8 cellular contexts compared by ENCODE assay signal in genomic region chr19:11639245-11639601, GRCh38. TPM values are rescaled to one million over a fixed set of nuclear protein-coding genes. Genes with fewer than 3 reads are reported as not detected.
DNase-seq lines count a peak whose midpoint lies in the region; ATAC-seq, FAIRE-seq and TF ChIP-seq lines count a peak whose summit lies in the region.

No MANE protein-coding gene starts in this region.

- H3K18ac ChIP-seq in H1 (ENCODE audit: extremely low read depth, low read length) (peak overlapping the region; percentile 78; the same call in 1 of the 2 replicates), neuronal stem cell (ENCODE audit: low read length) (peak overlapping the region; percentile 44)

- H4K8ac ChIP-seq in H1 (ENCODE audit: extremely low read depth, insufficient read depth, low read length) (peak overlapping the region; percentile 14; the same call in 1 of the 2 replicates), neuronal stem cell (ENCODE audit: low read depth, low read length) (no peak overlapping the region)

- H3K4me2 ChIP-seq in DND-41 (ENCODE audit: insufficient read depth, low read length) (peak overlapping the region; percentile 97), H1 (ENCODE audit: insufficient read depth in 1 of 2, low read depth in 2 of 2, low read length in 2 of 2) (peak overlapping the region; percentile 44 to 62), neuronal stem cell (ENCODE audit: insufficient read depth, low read length, poor library complexity, severe bottlenecking) (peak overlapping the region; percentile 89)

- TF ChIP-seq RAD21 in H1 (IDR thresholded peaks at IDR 0.05 in 1 of 2, conservative IDR thresholded peaks at IDR 0.05 in 1 of 2; ENCODE audit: low read depth in 2 of 2, low read length in 2 of 2) = no peak

- peak overlapping the region; percentile 80 for H4K5ac ChIP-seq in H1 (ENCODE audit: insufficient read length, low read depth, low read length)

- intact Hi-C loops in prostate gland (cut with DNase I) = no loop called here

- FAIRE-seq in H1 (lab: Jason Lieb, UNC) = no peak

- no peak overlapping the region for H3K4ac ChIP-seq in H1 (replicated peaks; ENCODE audit: insufficient read length, low read depth, low read length)
- H3K4ac ChIP-seq in neuronal stem cell (ENCODE audit: low read length) = no peak overlapping the region

- H3K14ac ChIP-seq in H1 (ENCODE audit: insufficient read length) = no peak overlapping the region
- no peak overlapping the region for H3K14ac ChIP-seq in neuronal stem cell (ENCODE audit: low read length)

- H3K23me2 ChIP-seq in H1 (ENCODE audit: low read depth, low read length) = no peaks in the 10 kb centered on the region

- H3K27ac ChIP-seq in DND-41 (ENCODE audit: low read length) (peak overlapping the region; percentile 69; the same call in 1 of the 2 replicates), H1 (ENCODE audit: low read depth, low read length) (no peak overlapping the region), neuronal stem cell (replicated peaks; ENCODE audit: low read length) (no peak overlapping the region), prostate gland (no peak overlapping the region)

- H3K9me3 ChIP-seq in DND-41 (ENCODE audit: insufficient read depth, low read length, severe bottlenecking) (no peaks in the 10 kb centered on the region), H1 (ENCODE audit: insufficient read depth in 2 of 2, low read depth in 1 of 2, low read length in 1 of 2) (no peaks in the 10 kb centered on the region), neuronal stem cell (replicated peaks in 1 of 2; ENCODE audit: control insufficient read depth in 2 of 2, insufficient read depth in 1 of 2, low read depth in 1 of 2, low read length in 2 of 2) (peaks cover 3 to 21% of the 10 kb centered on the region in 2 donors), prostate gland (no peaks in the 10 kb centered on the region)

- peak overlapping the region in 3 of 4 donors; percentile 76 to 94 (median 79) for H3K4me3 Mint-ChIP-seq in IgD-negative memory B cell

- H3K4me3 ChIP-seq in DND-41 (ENCODE audit: low read depth in 1 of 2, low read length in 2 of 2) = peak overlapping the region; percentile 91 to 96; a peak in 3 of 4 replicates
- H3K4me3 ChIP-seq in H1 (ENCODE audit: extremely low read depth in 1 of 4, insufficient read depth in 2 of 4, low read depth in 3 of 4, low read length in 4 of 4) = peak overlapping the region; percentile 19 to 98 (median 80); a peak in 7 of 8 replicates
- H3K4me3 ChIP-seq in neuronal stem cell (ENCODE audit: low read length in 2 of 2) = peak overlapping the region; percentile 36 to 89
- peak overlapping the region in 1 of 2 donors; percentile 47 for H3K4me3 ChIP-seq in prostate gland

- peaks cover 12% of the 10 kb centered on the region for H3K79me2 ChIP-seq in DND-41 (ENCODE audit: insufficient read depth, low read length)
- H3K79me2 ChIP-seq in H1 (ENCODE audit: control insufficient read depth in 1 of 2, insufficient read depth in 2 of 2, low read length in 2 of 2) = no peaks in the 10 kb centered on the region

- H3K9ac ChIP-seq in DND-41 (ENCODE audit: low read depth, low read length) (peak overlapping the region; percentile 93), H1 (replicated peaks in 1 of 4; ENCODE audit: extremely low read depth in 1 of 4, low read depth in 3 of 4, low read length in 3 of 4) (peak overlapping the region in 1 of 4 experiments; percentile 35; a peak in 1 of 7 replicates), neuronal stem cell (ENCODE audit: low read depth, low read length, poor library complexity) (no peak overlapping the region)

- WGBS in H1 (ENCODE audit: extremely low coverage in 1 of 2, insufficient coverage in 1 of 2, insufficient read length in 1 of 2, insufficient replicate concordance in 2 of 2, low coverage in 1 of 2, low lambda C conversion rate in 2 of 2, missing lambda C conversion rate in 1 of 2), 2 experiments = 13% methylated on average over 7 of the region's 7 CpGs; no CpG with 5 or more reads in 1 of the 2 experiments
- WGBS in neuronal stem cell (ENCODE audit: extremely low coverage in 2 of 2, insufficient read length in 2 of 2, insufficient replicate concordance in 1 of 2), 2 donors = no CpG with 5 or more reads among the region's 7 CpGs
- WGBS in prostate gland = 3% methylated on average over 7 of the region's 7 CpGs

- H3K27ac Mint-ChIP-seq in IgD-negative memory B cell = peak overlapping the region in 1 of 3 donors; percentile 39

- no peaks in the 10 kb centered on the region for H3K27me3 ChIP-seq in DND-41 (ENCODE audit: insufficient read depth, low read length, poor library complexity)
- H3K27me3 ChIP-seq in H1 (replicated peaks in 1 of 4; ENCODE audit: control insufficient read depth in 3 of 4, extremely low read depth in 1 of 4, insufficient read depth in 3 of 4, low read length in 3 of 4) = no peaks in the 10 kb centered on the region
- H3K27me3 ChIP-seq in neuronal stem cell (ENCODE audit: control insufficient read depth in 3 of 3, insufficient read depth in 3 of 3, low read depth in 1 of 3, low read length in 3 of 3) = no peaks in the 10 kb centered on the region
- H3K27me3 ChIP-seq in prostate gland (replicated peaks; ENCODE audit: insufficient read depth) = no peaks in the 10 kb centered on the region

- H3K9me3 Mint-ChIP-seq in IgD-negative memory B cell = peaks cover 0 to 1% (median 0%) of the 10 kb centered on the region in 3 donors

- H3K4me1 Mint-ChIP-seq in IgD-negative memory B cell = peaks cover 0 to 3% (median 2%) of the 10 kb centered on the region in 3 donors

- no peak overlapping the region for H3K56ac ChIP-seq in H1 (replicated peaks; ENCODE audit: insufficient read length, low read depth, low read length)

- H2BK20ac ChIP-seq in H1 (ENCODE audit: low read length) = no peak overlapping the region

- no peak for DNase-seq in DND-41
- DNase-seq in H1 (ENCODE audit: low read depth in 1 of 2, low spot score in 2 of 2) = no peak
- no peak for DNase-seq in neuronal stem cell (ENCODE audit: low spot score)
- DNase-seq in prostate gland (ENCODE audit: low spot score) = no peak

- CTCF ChIA-PET in H1 (lab: Charles Lee; ENCODE audit: partially characterized antibody) = interaction anchor here (0.6 to 1.8 kb wide), 4 partner anchors 16 to 250 kb away, joined by 3 to 5 read pairs (median 4); no protein-coding TSS in a partner anchor

- H2BK12ac ChIP-seq in H1 (ENCODE audit: low read depth, low read length) (no peak overlapping the region), neuronal stem cell (ENCODE audit: low read length) (no peak overlapping the region)

- POLR2A ChIA-PET in H1 (lab: Charles Lee; ENCODE audit: partially characterized antibody) = interaction anchor here (0.7 to 3.5 kb wide), 6 partner anchors 9 to 81 kb away, joined by 3 to 17 read pairs (median 4); partner anchors contain the start of gene ELOF1

- TF ChIP-seq POLR2A in H1 (IDR thresholded peaks at IDR 0.05; ENCODE audit: control extremely low read depth in 1 of 2, low read depth in 2 of 2, low read length in 2 of 2) (no peak), prostate gland (IDR thresholded peaks at IDR 0.05) (no peak)

- H4K20me1 ChIP-seq in DND-41 (ENCODE audit: insufficient read depth, low read length) = no peaks in the 10 kb centered on the region
- H4K20me1 ChIP-seq in H1 (replicated peaks in 1 of 2; ENCODE audit: control insufficient read depth in 1 of 2, insufficient read depth in 2 of 2, low read length in 2 of 2) = no peaks in the 10 kb centered on the region

- peaks cover 2% of the 10 kb centered on the region for H3K36me3 Mint-ChIP-seq in IgD-negative memory B cell

- TF ChIP-seq CTCF in DND-41 (IDR thresholded peaks at IDR 0.05; ENCODE audit: borderline replicate concordance, extremely low read depth, low read length, poor library complexity, severe bottlenecking) = no peak
- no peak for TF ChIP-seq CTCF in H1 (IDR thresholded peaks at IDR 0.05; ENCODE audit: control extremely low read depth in 1 of 3, insufficient read depth in 1 of 3, low read depth in 1 of 3, low read length in 3 of 3)
- TF ChIP-seq CTCF in prostate gland (IDR thresholded peaks at IDR 0.05) = no peak

- H2AK5ac ChIP-seq in H1 (ENCODE audit: low read depth, low read length) = no peak overlapping the region
- H2AK5ac ChIP-seq in neuronal stem cell (ENCODE audit: low read depth, low read length) = no peak overlapping the region

- no peak overlapping the region for H2BK5ac ChIP-seq in H1 (ENCODE audit: low read depth, low read length)
- H2BK5ac ChIP-seq in neuronal stem cell (ENCODE audit: low read length) = no peak overlapping the region

- ATAC-seq in DND-41 (ENCODE audit: insufficient read depth, low read depth) (peak; percentile 13; the same call in 2 of the 3 replicates), GM19035 (IDR thresholded peaks at IDR 0.05; ENCODE audit: unreplicated experiment) (no peak), HG03378 (IDR thresholded peaks at IDR 0.05; ENCODE audit: unreplicated experiment) (no peak), GM18873 (IDR thresholded peaks at IDR 0.05; ENCODE audit: low FRiP score, unreplicated experiment) (no peak)

- no peaks in the 10 kb centered on the region for H3K79me1 ChIP-seq in H1 (ENCODE audit: low read depth, low read length)
- H3K79me1 ChIP-seq in neuronal stem cell (ENCODE audit: low read depth, low read length) = no peaks in the 10 kb centered on the region

- H3K27me3 Mint-ChIP-seq in IgD-negative memory B cell = peaks cover 7% of the 10 kb centered on the region

- H2AFZ ChIP-seq in DND-41 (ENCODE audit: low read depth, low read length) (peak overlapping the region; percentile 91), H1 (ENCODE audit: low read length) (peak overlapping the region; percentile 93; the same call in 1 of the 2 replicates), neuronal stem cell (ENCODE audit: low read length) (peak overlapping the region; percentile 81)

- no peak for TF ChIP-seq EP300 in H1 (IDR thresholded peaks at IDR 0.05; ENCODE audit: borderline replicate concordance in 1 of 2, low read depth in 2 of 2, low read length in 2 of 2)

- H2BK120ac ChIP-seq in H1 (replicated peaks; ENCODE audit: low read depth, low read length) (no peak overlapping the region), neuronal stem cell (ENCODE audit: low read depth, low read length) (no peak overlapping the region)

- H3K23ac ChIP-seq in H1 (ENCODE audit: insufficient read length) (no peak overlapping the region), neuronal stem cell (ENCODE audit: low read depth, low read length, poor library complexity) (no peak overlapping the region)

- H3K4me1 ChIP-seq in DND-41 (ENCODE audit: insufficient read depth, low read length) = peaks cover 20% of the 10 kb centered on the region
- H3K4me1 ChIP-seq in H1 (replicated peaks in 1 of 4; ENCODE audit: control insufficient read depth in 3 of 4, insufficient read depth in 4 of 4, low read length in 3 of 4) = peaks cover 0 to 5% (median under 1%) of the 10 kb centered on the region in 4 experiments; a peak in 3 of 7 replicates
- H3K4me1 ChIP-seq in neuronal stem cell (ENCODE audit: control insufficient read depth in 2 of 2, insufficient read depth in 1 of 2, low read depth in 1 of 2, low read length in 2 of 2) = no peaks in the 10 kb centered on the region
- H3K4me1 ChIP-seq in prostate gland (replicated peaks) = no peaks in the 10 kb centered on the region

- peak overlapping the region; percentile 92; the same call in 1 of the 2 replicates for H2BK15ac ChIP-seq in H1 (ENCODE audit: low read length)
- H2BK15ac ChIP-seq in neuronal stem cell (ENCODE audit: low read length) = no peak overlapping the region

- H3K36me3 ChIP-seq in DND-41 (ENCODE audit: insufficient read depth, low read length) = no peaks in the 10 kb centered on the region; the same call in 1 of the 2 replicates
- H3K36me3 ChIP-seq in H1 (ENCODE audit: control insufficient read depth in 2 of 4, insufficient read depth in 4 of 4, low read length in 3 of 4) = no peaks in the 10 kb centered on the region
- peaks cover 0 to 31% of the 10 kb centered on the region in 2 donors for H3K36me3 ChIP-seq in neuronal stem cell (replicated peaks in 1 of 2; ENCODE audit: control insufficient read depth in 2 of 2, insufficient read depth in 2 of 2, low read length in 2 of 2)
- H3K36me3 ChIP-seq in prostate gland = no peaks in the 10 kb centered on the region

- H4K91ac ChIP-seq in H1 (replicated peaks; ENCODE audit: insufficient read length, low read length) (peak overlapping the region; percentile 81), neuronal stem cell (ENCODE audit: low read depth, low read length, poor library complexity) (no peak overlapping the region)

RNA-seq across cellular contexts. Expression of gene ZNF627, which starts 41.9 kb away (rescaled TPM):
- polyA plus RNA-seq in IgD-negative memory B cell (7.7 TPM), H1 (2011; rRNA removed) (5.4 and 7.2 TPM in 2 replicates)
- 13.7 and 15.8 TPM in 2 replicates for total RNA-seq in H1 (2021; fragmentation: NEBNext Ultra II Directional; extraction: Animal tissue kit (Norgen Biotek cat#: 25700))
- polyA plus RNA-seq in H1 (2011; cell fraction: cytosol; rRNA removed) = 7.5 TPM
- 3.6 TPM for polyA plus RNA-seq in H1 (2011; cell fraction: nucleus; rRNA removed)
- 7.7 to 10.1 TPM (median 8.7 TPM) in 4 replicates for polyA plus RNA-seq in H1 (2012, experiment 1 of 2)
- 0.71 TPM for polyA plus RNA-seq in H1 (2012, experiment 2 of 2)
- polyA plus RNA-seq in H1 (2013, experiment 1 of 2) = 6.8 TPM
- 7.1 TPM for polyA plus RNA-seq in H1 (2013, experiment 2 of 2)
- 17.5 and 26.4 TPM in 2 replicates for polyA minus RNA-seq in H1 (2011; rRNA and poly(A)+ RNA removed)
- 11.2 TPM for polyA minus RNA-seq in H1 (2011; cell fraction: cytosol; rRNA and poly(A)+ RNA removed)
- 9.8 TPM for polyA minus RNA-seq in H1 (2011; cell fraction: nucleus; rRNA and poly(A)+ RNA removed)
- polyA plus RNA-seq in neuronal stem cell (2013, experiment 1 of 2) = 11.6 TPM
- 11.4 TPM for polyA plus RNA-seq in neuronal stem cell (2013, experiment 2 of 2)
- 10 to 100 TPM; 17.8 to 20.5 TPM for total RNA-seq in prostate gland
